Comparison of ENCODE assay signal across 13 cellular contexts in the genomic region with DNA sequence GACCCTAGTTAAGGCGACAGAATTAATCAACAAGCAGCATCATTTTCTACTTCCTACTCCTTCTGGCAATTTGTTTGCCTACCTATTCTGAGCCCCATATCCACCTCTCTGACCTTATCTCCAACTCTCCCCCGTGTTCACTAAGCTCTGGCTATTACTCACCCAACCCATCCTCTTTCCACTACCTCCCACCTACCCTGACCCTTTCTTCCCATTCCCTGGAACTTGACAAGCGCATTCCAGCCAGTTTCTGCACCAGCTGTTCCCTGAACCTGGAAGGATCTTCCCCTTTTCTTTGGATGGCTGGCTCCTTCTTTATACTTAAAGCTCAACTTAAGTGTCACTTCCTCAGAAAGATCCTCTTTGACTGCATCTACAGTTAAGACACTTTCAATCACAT. TPM values are rescaled to one million over a fixed set of nuclear protein-coding genes. Genes with fewer than 3 reads are reported as not detected.
A peak's percentile ranks its signal among the peaks of the same experiment; 100 is the strongest.
DNase-seq lines count a peak whose midpoint lies in the region; ATAC-seq and TF ChIP-seq lines count a peak whose summit lies in the region.
"Had no signal": no experiment of that assay in that cellular context is flagged by ENCODE, and none has a peak within 500 bp of the region (broad histone marks: within the 10 kb centered on the region; RNA-seq: fewer than 3 reads in every experiment).

No MANE protein-coding gene starts in this region.

- H3K4me3 ChIP-seq in AG09309 (ENCODE audit: control insufficient read depth, low read depth, low read length): peak overlapping the region; percentile 5
- no peak overlapping the region for H3K4me3 ChIP-seq in IMR-90 (ENCODE audit: insufficient read depth, low read depth, low read length)
- H3K4me3 ChIP-seq in coronary artery: peak overlapping the region; percentile 95
- H3K4me3 ChIP-seq in naive thymus-derived CD4-positive, alpha-beta T cell (ENCODE audit: low read length): no peak overlapping the region
- H3K4me3 ChIP-seq: ovary had no signal

- H3K4me1 Mint-ChIP-seq in naive thymus-derived CD4-positive, alpha-beta T cell: peaks cover 33 to 65% (median 50%) of the 10 kb centered on the region in 7 donors

- no peak for TF ChIP-seq POLR2A in IMR-90 (IDR thresholded peaks at IDR 0.05; ENCODE audit: low read depth, low read length)

- H2BK120ac ChIP-seq in IMR-90 (ENCODE audit: low read depth, low read length): no peak overlapping the region

- H4K8ac ChIP-seq in IMR-90 (ENCODE audit: low read depth in 2 of 2, low read length in 2 of 2): no peak overlapping the region

- in situ Hi-C loops in IMR-90 (cut with MboI; ENCODE audit: low sequenced_read_pairs): no loop called here

- peaks cover 0 to 3% (median 0%) of the 10 kb centered on the region in 11 donors for H3K9me3 Mint-ChIP-seq in naive thymus-derived CD4-positive, alpha-beta T cell
- H3K9me3 Mint-ChIP-seq: T-cell had no signal

- H2AK9ac ChIP-seq in IMR-90 (replicated peaks; ENCODE audit: low read depth, low read length, poor library complexity): no peak overlapping the region

- peaks cover 32 to 82% of the 10 kb centered on the region in 2 experiments for H3K79me1 ChIP-seq in IMR-90 (ENCODE audit: low read depth in 1 of 2, low read length in 2 of 2)

- DNase-seq in AG09309 (ENCODE audit: low read depth) (no peak), IMR-90 (peak; percentile 7), coronary artery (ENCODE audit: low spot score) (no peak), dedifferentiated amniotic fluid mesenchymal stem cell (ENCODE audit: extremely low spot score) (no peak), DMS53 treated with DMSO at 0.1 percent for 48 hours (lab: John Stamatoyannopoulos, UW; ENCODE audit: unreplicated experiment) (no peak)
- no peak for DNase-seq in naive thymus-derived CD4-positive, alpha-beta T cell
- no peak for DNase-seq in stimulated activated CD4-positive, alpha-beta T cell treated with anti-CD3 and anti-CD28 coated beads, Interleukin-15, amount 100 ng/mL, for 24 hours
- DNase-seq: activated gamma-delta T cell treated with Interleukin-2 at 50 U/mL for 16 hours, DMS153, NCI-H345, ovary, T-cell had no signal

- H2AFZ ChIP-seq in IMR-90 (replicated peaks; ENCODE audit: low read length, poor library complexity): no peak overlapping the region

- H3K9me3 ChIP-seq in IMR-90 (ENCODE audit: control insufficient read depth, insufficient read depth, low read length): no peaks in the 10 kb centered on the region
- H3K9me3 ChIP-seq in naive thymus-derived CD4-positive, alpha-beta T cell (ENCODE audit: control insufficient read depth in 2 of 3, low read length in 3 of 3): no peaks in the 10 kb centered on the region
- H3K9me3 ChIP-seq: ovary had no signal

- H3K23ac ChIP-seq in IMR-90 (ENCODE audit: low read depth, low read length): no peak overlapping the region

- no peaks in the 10 kb centered on the region for H3K27me3 Mint-ChIP-seq in naive thymus-derived CD4-positive, alpha-beta T cell
- H3K27me3 Mint-ChIP-seq: T-cell had no signal

- 0 out of 3 replicates have a peak overlapping the region, but pooled peaks have one; percentile 5 for H2BK15ac ChIP-seq in IMR-90 (ENCODE audit: low read depth, low read length)

- no peak for TF ChIP-seq RAD21 in IMR-90 (IDR thresholded peaks at IDR 0.05; ENCODE audit: low read length)

- peaks cover 9% of the 10 kb centered on the region for H3K4me1 ChIP-seq in IMR-90 (ENCODE audit: control insufficient read depth, insufficient read depth, low read length)
- peaks cover 7% of the 10 kb centered on the region in 2 donors for H3K4me1 ChIP-seq in naive thymus-derived CD4-positive, alpha-beta T cell (ENCODE audit: control insufficient read depth in 2 of 2, insufficient read depth in 2 of 2, low read length in 2 of 2)

- no peak for TF ChIP-seq CTCF in AG09309 (IDR thresholded peaks at IDR 0.05; ENCODE audit: control insufficient read depth, insufficient read depth, low read depth, low read length, missing control alignments)
- TF ChIP-seq CTCF in IMR-90 (conservative IDR thresholded peaks at IDR 0.05; ENCODE audit: low read depth, low read length): no peak
- no peak for TF ChIP-seq CTCF in coronary artery (IDR thresholded peaks at IDR 0.05)

- H2AK5ac ChIP-seq in IMR-90 (ENCODE audit: low read depth, low read length): peak overlapping the region; percentile 18; the same call in 1 of the 2 replicates

- H2BK5ac ChIP-seq in IMR-90 (ENCODE audit: low read depth, low read length, poor library complexity, severe bottlenecking): no peak overlapping the region

- H4K91ac ChIP-seq in IMR-90 (ENCODE audit: insufficient read depth, low read depth, low read length): no peak overlapping the region

- H3K14ac ChIP-seq in IMR-90 (replicated peaks; ENCODE audit: low read depth, low read length): peak overlapping the region; percentile 22; the same call in 1 of the 2 replicates

- peaks cover 9% of the 10 kb centered on the region for H3K36me3 ChIP-seq in IMR-90 (ENCODE audit: control insufficient read depth, insufficient read depth, low read length)
- peaks cover 0 to 13% (median 0%) of the 10 kb centered on the region in 3 experiments for H3K36me3 ChIP-seq in naive thymus-derived CD4-positive, alpha-beta T cell (ENCODE audit: control insufficient read depth in 2 of 3, insufficient read depth in 3 of 3, low read length in 3 of 3)
- H3K36me3 ChIP-seq: ovary had no signal

- WGBS in IMR-90 (ENCODE audit: extremely low coverage in 2 of 2, insufficient read length in 1 of 2), 2 experiments: 100% methylated on average over 1 of the region's 3 CpGs; no CpG with 5 or more reads in 1 of the 2 experiments

- peaks cover 9% of the 10 kb centered on the region for H3K9me1 ChIP-seq in IMR-90 (ENCODE audit: insufficient read depth, low read length)

- no peak overlapping the region for H3K9ac ChIP-seq in IMR-90 (ENCODE audit: low read depth, low read length)

- H3K4me3 Mint-ChIP-seq in naive thymus-derived CD4-positive, alpha-beta T cell: peak overlapping the region in 5 of 10 donors; percentile 2 to 87 (median 22)

- no TSS peak for BruUV-seq in IMR-90 (replicated peaks; lab: Mats Ljungman, UMichigan)

- ATAC-seq in IMR-90 (ENCODE audit: low read depth) (no peak), GM21619 (IDR thresholded peaks at IDR 0.05; ENCODE audit: unreplicated experiment) (no peak)
- ATAC-seq in naive thymus-derived CD4-positive, alpha-beta T cell: no peak
- ATAC-seq: T-cell had no signal

- 0 out of 2 replicates have a peak overlapping the region, but pooled peaks have one; percentile 4 for H4K5ac ChIP-seq in IMR-90 (ENCODE audit: low read depth, low read length)

- peak overlapping the region in 6 of 9 donors; percentile 28 to 57 (median 44) for H3K27ac Mint-ChIP-seq in naive thymus-derived CD4-positive, alpha-beta T cell

- dilution Hi-C loops in IMR-90 (cut with HindIII; ENCODE audit: low sequenced_read_pairs, unreplicated experiment): no loop called here

- H3K18ac ChIP-seq in IMR-90 (ENCODE audit: low read depth, low read length): no peak overlapping the region

- no peak overlapping the region for H2BK20ac ChIP-seq in IMR-90 (ENCODE audit: low read depth, low read length)

- H3K27ac ChIP-seq in IMR-90 (ENCODE audit: insufficient read depth, low read length): 0 out of 2 replicates have a peak overlapping the region, but pooled peaks have one; percentile 18
- peak overlapping the region; percentile 38 to 100 for H3K27ac ChIP-seq in coronary artery
- H3K27ac ChIP-seq in naive thymus-derived CD4-positive, alpha-beta T cell (ENCODE audit: low read depth, low read length): no peak overlapping the region
- H3K27ac ChIP-seq: ovary had no signal

- peak overlapping the region; percentile 56 for H3K4me2 ChIP-seq in IMR-90 (ENCODE audit: low read depth, low read length)

- H3K36me3 Mint-ChIP-seq in naive thymus-derived CD4-positive, alpha-beta T cell: peaks cover 4 to 29% (median 5%) of the 10 kb centered on the region in 5 donors

- no peak overlapping the region for H3K56ac ChIP-seq in IMR-90 (ENCODE audit: extremely low read depth, insufficient read depth, low read length)

- no peaks in the 10 kb centered on the region for H3K27me3 ChIP-seq in IMR-90 (ENCODE audit: control insufficient read depth, insufficient read depth, low read length)
- no peaks in the 10 kb centered on the region for H3K27me3 ChIP-seq in naive thymus-derived CD4-positive, alpha-beta T cell (ENCODE audit: control insufficient read depth in 2 of 2, insufficient read depth in 2 of 2, low read length in 2 of 2)
- H3K27me3 ChIP-seq: ovary had no signal

- peaks cover 49% of the 10 kb centered on the region for H4K20me1 ChIP-seq in IMR-90 (ENCODE audit: insufficient read depth, low read length)

- intact Hi-C loops in IMR-90 (cut with micrococcal nuclease): no loop called here
- intact Hi-C loops in naive thymus-derived CD4-positive, alpha-beta T cell (cut with micrococcal nuclease): no loop called here

- POLR2A ChIA-PET in IMR-90 (lab: Charles Lee; ENCODE audit: unreplicated experiment): no interaction called here
- POLR2A ChIA-PET in naive thymus-derived CD4-positive, alpha-beta T cell (lab: Charles Lee): no interaction called here

- CTCF ChIA-PET in IMR-90 (lab: Yijun Ruan, JAX): interaction anchor here (2.3 kb wide), 1 partner anchor 48 kb away, joined by 6 read pairs; no protein-coding TSS in a partner anchor
- CTCF ChIA-PET in naive thymus-derived CD4-positive, alpha-beta T cell (lab: Charles Lee): no interaction called here

- no peak overlapping the region for H3K4ac ChIP-seq in IMR-90 (ENCODE audit: low read depth, low read length)

TF ChIP-seq in IMR-90, 13 proteins besides CTCF, POLR2A, EP300 and RAD21 (continues in another document):
- TF ChIP-seq MXI1 (IDR thresholded peaks at IDR 0.05; ENCODE audit: borderline replicate concordance, low read depth, low read length): no peak
- no peak for TF ChIP-seq SMC3 (IDR thresholded peaks at IDR 0.05; ENCODE audit: low read depth, low read length)
- TF ChIP-seq RCOR1 (IDR thresholded peaks at IDR 0.05; ENCODE audit: insufficient replicate concordance, low read length): no peak

RNA-seq across cellular contexts. Expression of gene DCUN1D3, which starts 2.3 kb away (rescaled TPM):
- 42.3 and 51.7 TPM in 2 replicates for total RNA-seq in IMR-90 (2012; rRNA removed)
- 7.4 and 8.1 TPM in 2 replicates for polyA plus RNA-seq in IMR-90 (2012; rRNA removed)
- polyA plus RNA-seq in IMR-90 (2012; cell fraction: cytosol; rRNA removed): 2.8 and 4.2 TPM in 2 replicates
- 4.4 and 12.9 TPM in 2 replicates for polyA plus RNA-seq in IMR-90 (2012; cell fraction: nucleus; rRNA removed; ENCODE audit: low replicate concordance)
- 10 to 100 TPM in 1 of 5 experiments, 1 to 10 TPM in 4; 4.0 to 15.7 (median 6.5) TPM for total RNA-seq in naive thymus-derived CD4-positive, alpha-beta T cell
- polyA plus RNA-seq in naive thymus-derived CD4-positive, alpha-beta T cell: 1 to 10 TPM in 1 of 2 donors, under 1 TPM in 1; 0.82 to 1.4 TPM

RNA-seq across cellular contexts. Expression of gene LYRM1, which starts 2.7 kb away (rescaled TPM):
- total RNA-seq in IMR-90 (2012; rRNA removed): 35.0 and 43.6 TPM in 2 replicates
- 15.8 and 19.0 TPM in 2 replicates for polyA plus RNA-seq in IMR-90 (2012; rRNA removed)
- polyA plus RNA-seq in IMR-90 (2012; cell fraction: cytosol; rRNA removed): 7.2 and 10.4 TPM in 2 replicates
- polyA plus RNA-seq in IMR-90 (2012; cell fraction: nucleus; rRNA removed; ENCODE audit: low replicate concordance): 3.3 and 13.6 TPM in 2 replicates
- total RNA-seq in naive thymus-derived CD4-positive, alpha-beta T cell: 10 to 100 TPM; 13.4 to 29.1 (median 20.0) TPM
- 10 to 100 TPM; 33.3 to 43.8 TPM for polyA plus RNA-seq in naive thymus-derived CD4-positive, alpha-beta T cell

Comparison
In these comparisons a context has a peak if more than half of its experiments do, and no peak if none do; other contexts are left out.
1. H3K4me3 ChIP-seq: peak in AG09309 (single experiment) and coronary artery (single experiment); none in IMR-90 (single experiment) and naive thymus-derived CD4-positive, alpha-beta T cell (single experiment).